27 cellular contexts compared by ENCODE assay signal in the genomic region with DNA sequence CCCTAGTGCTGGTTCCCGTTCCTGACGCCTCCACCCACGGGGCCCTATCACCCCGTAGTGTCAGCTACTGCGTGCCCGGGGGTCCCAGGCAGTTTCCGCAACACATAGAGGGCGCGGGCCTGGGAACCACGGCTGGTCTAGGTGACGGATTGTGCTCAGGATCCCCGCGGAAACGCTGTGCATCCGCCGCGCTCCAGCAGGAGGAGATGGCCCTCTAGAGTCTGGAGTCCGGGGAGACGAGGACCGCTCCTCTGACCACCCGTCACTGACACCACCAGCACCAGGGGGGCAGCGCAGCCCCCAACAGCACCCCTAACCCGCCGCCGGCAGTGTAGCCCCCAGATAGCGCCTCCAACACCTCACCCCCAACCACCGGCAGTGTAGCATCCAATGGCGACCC. TPM values are rescaled to one million over a fixed set of nuclear protein-coding genes. Genes with fewer than 3 reads are reported as not detected.
"Had no signal": no experiment of that assay in that cellular context is flagged by ENCODE, and none has a peak within 500 bp of the region (broad histone marks: within the 10 kb centered on the region; RNA-seq: fewer than 3 reads in every experiment).

No MANE protein-coding gene starts in this region.

- FAIRE-seq: RCC 7860 had no signal

- DNase-seq: activated B cell treated with CpG ODN at 0.5 μM for 24 hours; activated CD4-positive, alpha-beta memory T cell treated with anti-CD3 and anti-CD28 coated beads, Interleukin-2, amount 10 ng/mL, durations not matched to agents 7 days and 5 days; activated CD4-positive, alpha-beta T cell treated with anti-CD3 and anti-CD28 coated beads for 1 hour; activated CD4-positive, alpha-beta T cell treated with anti-CD3 and anti-CD28 coated beads, Interleukin-2, amount 50 U/mL, for 1 hour; activated gamma-delta T cell; activated naive CD4-positive, alpha-beta T cell treated with anti-CD3 and anti-CD28 coated beads for 36 hours; activated naive CD8-positive, alpha-beta T cell treated with anti-CD3 and anti-CD28 coated beads for 36 hours; activated T-cell treated with anti-CD3 and anti-CD28 coated beads for 4 hours; activated T-cell treated with anti-CD3 and anti-CD28 coated beads, Interleukin-2, amount 50 U/mL, for 48 hours; cerebellar nuclear complex; Karpas-422; MM.1S; NCI-H1105 treated with DMSO at 0.1 percent for 48 hours; NCI-H146; NCI-H187 treated with DMSO at 0.1 percent for 48 hours; NCI-H2081 treated with DMSO at 0.1 percent for 48 hours; NCI-H524; NCI-H748 treated with DMSO at 0.1 percent for 48 hours; PC-3; SIG-M5; T-helper 17 cell; T-helper 9 cell had no signal

- ATAC-seq: activated T-helper 17 cell treated with anti-CD3 and anti-CD28 coated beads, Interleukin-2, amount 50 U/mL, for 72 hours; PC-3; T-helper 17 cell had no signal

RNA-seq across cellular contexts. Expression of gene RFPL3, which starts 4.4 kb away (rescaled TPM):
- total RNA-seq: activated B cell treated with CpG ODN at 0.5 μM for 24 hours; activated CD4-positive, alpha-beta memory T cell treated with anti-CD3 and anti-CD28 coated beads, Interleukin-2, amount 10 ng/mL, durations not matched to agents 7 days and 5 days; activated CD8-positive, alpha-beta memory T cell treated with anti-CD3 and anti-CD28 coated beads for 36 hours; activated naive CD4-positive, alpha-beta T cell treated with anti-CD3 and anti-CD28 coated beads for 36 hours; activated naive CD8-positive, alpha-beta T cell treated with anti-CD3 and anti-CD28 coated beads for 36 hours; activated T-helper 17 cell treated with anti-CD3 and anti-CD28 coated beads, Interleukin-2, amount 50 U/mL, for 72 hours; cardiac septum; PC-3; T-helper 17 cell had no signal
- polyA plus RNA-seq: adipose tissue had no signal
